In the genomic region with DNA sequence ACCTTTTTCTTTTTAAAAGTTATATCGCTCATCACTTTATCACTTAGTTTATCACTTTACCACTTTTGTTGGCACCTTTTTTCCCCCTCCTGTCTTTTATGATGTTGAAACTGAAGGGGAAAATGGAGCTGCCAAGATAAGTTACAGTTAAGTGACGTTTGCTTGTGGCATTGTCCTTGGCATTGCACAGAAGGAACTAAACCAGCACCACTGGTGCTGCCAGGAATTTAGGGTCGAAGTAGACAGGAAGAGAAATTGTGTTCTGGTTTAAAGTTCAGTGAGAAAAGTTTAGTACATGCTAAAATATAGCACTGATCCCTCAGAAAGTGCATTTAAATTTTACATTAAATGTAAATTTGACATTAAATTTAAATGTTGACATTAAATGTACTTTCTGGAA, we compare ENCODE assay signal across 2 cellular contexts.
TF ChIP-seq lines count a peak whose summit lies in the region.

No MANE protein-coding gene starts in this region.

TF ChIP-seq in liver, 16 proteins besides CTCF, POLR2A, EP300 and RAD21:
- TF ChIP-seq, protein P1, sequence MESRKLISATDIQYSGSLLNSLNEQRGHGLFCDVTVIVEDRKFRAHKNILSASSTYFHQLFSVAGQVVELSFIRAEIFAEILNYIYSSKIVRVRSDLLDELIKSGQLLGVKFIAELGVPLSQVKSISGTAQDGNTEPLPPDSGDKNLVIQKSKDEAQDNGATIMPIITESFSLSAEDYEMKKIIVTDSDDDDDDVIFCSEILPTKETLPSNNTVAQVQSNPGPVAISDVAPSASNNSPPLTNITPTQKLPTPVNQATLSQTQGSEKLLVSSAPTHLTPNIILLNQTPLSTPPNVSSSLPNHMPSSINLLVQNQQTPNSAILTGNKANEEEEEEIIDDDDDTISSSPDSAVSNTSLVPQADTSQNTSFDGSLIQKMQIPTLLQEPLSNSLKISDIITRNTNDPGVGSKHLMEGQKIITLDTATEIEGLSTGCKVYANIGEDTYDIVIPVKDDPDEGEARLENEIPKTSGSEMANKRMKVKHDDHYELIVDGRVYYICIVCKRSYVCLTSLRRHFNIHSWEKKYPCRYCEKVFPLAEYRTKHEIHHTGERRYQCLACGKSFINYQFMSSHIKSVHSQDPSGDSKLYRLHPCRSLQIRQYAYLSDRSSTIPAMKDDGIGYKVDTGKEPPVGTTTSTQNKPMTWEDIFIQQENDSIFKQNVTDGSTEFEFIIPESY (IDR thresholded peaks at IDR 0.05): no peak
- TF ChIP-seq TAF1 (conservative IDR thresholded peaks at IDR 0.05): no peak
- TF ChIP-seq, protein P2, sequence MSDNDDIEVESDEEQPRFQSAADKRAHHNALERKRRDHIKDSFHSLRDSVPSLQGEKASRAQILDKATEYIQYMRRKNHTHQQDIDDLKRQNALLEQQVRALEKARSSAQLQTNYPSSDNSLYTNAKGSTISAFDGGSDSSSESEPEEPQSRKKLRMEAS (IDR thresholded peaks at IDR 0.05): no peak
- no peak for TF ChIP-seq GABPA (IDR thresholded peaks at IDR 0.05 in 1 of 2, conservative IDR thresholded peaks at IDR 0.05 in 1 of 2)
- TF ChIP-seq EGR1 (IDR thresholded peaks at IDR 0.05; ENCODE audit: low read depth in 2 of 2): no peak
- no peak for TF ChIP-seq JUND (IDR thresholded peaks at IDR 0.05)
- TF ChIP-seq RXRA (IDR thresholded peaks at IDR 0.05): peak; percentile 17 to 34
- no peak for TF ChIP-seq SP1 (IDR thresholded peaks at IDR 0.05)
- TF ChIP-seq, protein P3, sequence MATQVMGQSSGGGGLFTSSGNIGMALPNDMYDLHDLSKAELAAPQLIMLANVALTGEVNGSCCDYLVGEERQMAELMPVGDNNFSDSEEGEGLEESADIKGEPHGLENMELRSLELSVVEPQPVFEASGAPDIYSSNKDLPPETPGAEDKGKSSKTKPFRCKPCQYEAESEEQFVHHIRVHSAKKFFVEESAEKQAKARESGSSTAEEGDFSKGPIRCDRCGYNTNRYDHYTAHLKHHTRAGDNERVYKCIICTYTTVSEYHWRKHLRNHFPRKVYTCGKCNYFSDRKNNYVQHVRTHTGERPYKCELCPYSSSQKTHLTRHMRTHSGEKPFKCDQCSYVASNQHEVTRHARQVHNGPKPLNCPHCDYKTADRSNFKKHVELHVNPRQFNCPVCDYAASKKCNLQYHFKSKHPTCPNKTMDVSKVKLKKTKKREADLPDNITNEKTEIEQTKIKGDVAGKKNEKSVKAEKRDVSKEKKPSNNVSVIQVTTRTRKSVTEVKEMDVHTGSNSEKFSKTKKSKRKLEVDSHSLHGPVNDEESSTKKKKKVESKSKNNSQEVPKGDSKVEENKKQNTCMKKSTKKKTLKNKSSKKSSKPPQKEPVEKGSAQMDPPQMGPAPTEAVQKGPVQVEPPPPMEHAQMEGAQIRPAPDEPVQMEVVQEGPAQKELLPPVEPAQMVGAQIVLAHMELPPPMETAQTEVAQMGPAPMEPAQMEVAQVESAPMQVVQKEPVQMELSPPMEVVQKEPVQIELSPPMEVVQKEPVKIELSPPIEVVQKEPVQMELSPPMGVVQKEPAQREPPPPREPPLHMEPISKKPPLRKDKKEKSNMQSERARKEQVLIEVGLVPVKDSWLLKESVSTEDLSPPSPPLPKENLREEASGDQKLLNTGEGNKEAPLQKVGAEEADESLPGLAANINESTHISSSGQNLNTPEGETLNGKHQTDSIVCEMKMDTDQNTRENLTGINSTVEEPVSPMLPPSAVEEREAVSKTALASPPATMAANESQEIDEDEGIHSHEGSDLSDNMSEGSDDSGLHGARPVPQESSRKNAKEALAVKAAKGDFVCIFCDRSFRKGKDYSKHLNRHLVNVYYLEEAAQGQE (IDR thresholded peaks at IDR 0.05): no peak
- TF ChIP-seq YY1 (IDR thresholded peaks at IDR 0.05): peak; percentile 36
- TF ChIP-seq, protein P4, sequence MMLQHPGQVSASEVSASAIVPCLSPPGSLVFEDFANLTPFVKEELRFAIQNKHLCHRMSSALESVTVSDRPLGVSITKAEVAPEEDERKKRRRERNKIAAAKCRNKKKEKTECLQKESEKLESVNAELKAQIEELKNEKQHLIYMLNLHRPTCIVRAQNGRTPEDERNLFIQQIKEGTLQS (IDR thresholded peaks at IDR 0.05): no peak
- no peak for TF ChIP-seq FOXA2 (IDR thresholded peaks at IDR 0.05)
- peak; percentile 35 to 55 for TF ChIP-seq HNF4A (conservative IDR thresholded peaks at IDR 0.05)
- no peak for TF ChIP-seq NR2F2 (IDR thresholded peaks at IDR 0.05)
- TF ChIP-seq HNF4G (IDR thresholded peaks at IDR 0.05): no peak
- no peak for TF ChIP-seq FOXA1 (IDR thresholded peaks at IDR 0.05)

TF ChIP-seq in HepG2, 621 proteins besides CTCF, POLR2A, EP300 and RAD21 (continued from another document):
- TF ChIP-seq, protein P5, sequence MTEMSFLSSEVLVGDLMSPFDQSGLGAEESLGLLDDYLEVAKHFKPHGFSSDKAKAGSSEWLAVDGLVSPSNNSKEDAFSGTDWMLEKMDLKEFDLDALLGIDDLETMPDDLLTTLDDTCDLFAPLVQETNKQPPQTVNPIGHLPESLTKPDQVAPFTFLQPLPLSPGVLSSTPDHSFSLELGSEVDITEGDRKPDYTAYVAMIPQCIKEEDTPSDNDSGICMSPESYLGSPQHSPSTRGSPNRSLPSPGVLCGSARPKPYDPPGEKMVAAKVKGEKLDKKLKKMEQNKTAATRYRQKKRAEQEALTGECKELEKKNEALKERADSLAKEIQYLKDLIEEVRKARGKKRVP (CRISPR knock-in tag; IDR thresholded peaks at IDR 0.05): no peak
- TF ChIP-seq RARG (CRISPR knock-in tag; IDR thresholded peaks at IDR 0.05; ENCODE audit: low read depth) (no peak), ZNF775 (CRISPR knock-in tag; IDR thresholded peaks at IDR 0.05; ENCODE audit: borderline replicate concordance) (no peak)
